ENCODE assay signal across 8 cellular contexts in genomic region chr3:174397848-174398247, GRCh38.
A peak's percentile ranks its signal among the peaks of the same experiment; 100 is the strongest.
DNase-seq lines count a peak whose midpoint lies in the region; ATAC-seq, FAIRE-seq and TF ChIP-seq lines count a peak whose summit lies in the region.

No MANE protein-coding gene starts in this region.

- FAIRE-seq in pancreas (lab: Jason Lieb, UNC): no peak

- H3K27me3 ChIP-seq in dorsolateral prefrontal cortex (no peaks in the 10 kb centered on the region), pancreas (no peaks in the 10 kb centered on the region)

- H3K36me3 ChIP-seq in pancreas: no peaks in the 10 kb centered on the region

- H3K4me1 ChIP-seq in pancreas: no peaks in the 10 kb centered on the region

- ATAC-seq in pancreas (peak in 3 of 4 donors; percentile 48 to 68 (median 58)), GM18873 (IDR thresholded peaks at IDR 0.05; ENCODE audit: low FRiP score, unreplicated experiment) (no peak)

- TF ChIP-seq CTCF in GM12865 (IDR thresholded peaks at IDR 0.05; ENCODE audit: insufficient read depth, low read depth, low read length, missing control alignments) (no peak), dorsolateral prefrontal cortex (IDR thresholded peaks at IDR 0.05 in 54 of 56, conservative IDR thresholded peaks at IDR 0.05 in 2 of 56; ENCODE audit: low read depth in 1 of 56, partially characterized antibody in 56 of 56) (peak in 41 of 56 donors; percentile 4 to 60 (median 34)), pancreas (IDR thresholded peaks at IDR 0.05) (peak in 2 of 4 donors; percentile 30 to 34)

- H3K9me3 ChIP-seq in pancreas: no peaks in the 10 kb centered on the region

- peak; percentile 3 for DNase-seq in GM12865 (ENCODE audit: low read depth)
- peak; percentile 74 for DNase-seq in NCI-H69 (lab: John Stamatoyannopoulos, UW)
- no peak for DNase-seq in dorsolateral prefrontal cortex
- no peak for DNase-seq in pancreas
- no peak for DNase-seq in mesenteric fat pad (ENCODE audit: low spot score)
- DNase-seq in GF-D8 (lab: John Stamatoyannopoulos, UW): no peak
- DNase-seq in activated effector memory CD4-positive, alpha-beta T cell treated with anti-CD3 and anti-CD28 coated beads, Interleukin-2, amount 50 U/mL, for 16 hours: no peak

- H3K4me3 ChIP-seq in GM12865 (ENCODE audit: low read depth, low read length) (no peak overlapping the region), dorsolateral prefrontal cortex (no peak overlapping the region), pancreas (no peak overlapping the region)

- intact Hi-C loops in dorsolateral prefrontal cortex (cut with DNase I) (no loop called here), pancreas (cut with DNase I) (no loop called here)

- H3K27ac ChIP-seq in dorsolateral prefrontal cortex (no peak overlapping the region), pancreas (no peak overlapping the region)

Comparison
In these comparisons a context has a peak if more than half of its experiments do, and no peak if none do; other contexts are left out.
1. DNase-seq: peak in GM12865 (single experiment) and NCI-H69 (single experiment); none in dorsolateral prefrontal cortex (0 of 10), pancreas (0 of 6), mesenteric fat pad (single experiment), GF-D8 (single experiment) and activated effector memory CD4-positive, alpha-beta T cell treated with anti-CD3 and anti-CD28 coated beads, Interleukin-2, amount 50 U/mL, for 16 hours (single experiment).